8 cellular contexts compared by ENCODE assay signal in genomic region chr16:87316923-87317765, GRCh38. TPM values are rescaled to one million over a fixed set of nuclear protein-coding genes. Genes with fewer than 3 reads are reported as not detected.
A peak's percentile ranks its signal among the peaks of the same experiment; 100 is the strongest.
DNase-seq lines count a peak whose midpoint lies in the region; ATAC-seq lines count a peak whose summit lies in the region.

Gene C16orf95 (minus strand): TSS chr16:87317392. CDS start chr16:87317242, 150 bp downstream.

- in situ Hi-C loops in Caki2 (cut with HindIII; ENCODE audit: low pct_unique_long_range_greater_than_20kb, low sequenced_read_pairs): no loop called here

- POLR2A ChIA-PET in activated CD8-positive, alpha-beta memory T cell treated with anti-CD3 and anti-CD28 coated beads for 36 hours (lab: Charles Lee): interaction anchor here (0.7 to 2.1 kb wide), 2 partner anchors 66 to 315 kb away, joined by 4 to 17 read pairs; partner anchors contain the start of gene FBXO31

- ATAC-seq in GM21360 (IDR thresholded peaks at IDR 0.05; ENCODE audit: unreplicated experiment): peak; percentile 89

- DNase-seq in Caki2 (ENCODE audit: low read depth) (peak; percentile 91), HT-29 (ENCODE audit: low spot score) (peak; percentile 95), NK-92 (lab: John Stamatoyannopoulos, UW; ENCODE audit: unreplicated experiment) (peak; percentile 61), medulla oblongata (ENCODE audit: extremely low spot score) (peak; percentile 97)
- DNase-seq in effector CD8-positive, alpha-beta T cell (lab: John Stamatoyannopoulos, UW): peak; percentile 94
- DNase-seq in stimulated activated CD4-positive, alpha-beta T cell treated with anti-CD3 and anti-CD28 coated beads, TNF-alpha, amount 100 ng/mL, for 48 hours (ENCODE audit: low read depth in 3 of 3): peak; percentile 89 to 95 (median 93)

- CTCF ChIA-PET in activated CD8-positive, alpha-beta memory T cell treated with anti-CD3 and anti-CD28 coated beads for 36 hours (lab: Charles Lee): interaction anchor here (1.4 to 2.0 kb wide), 4 partner anchors 9 to 319 kb away, joined by 3 to 11 read pairs (median 4); partner anchors contain the start of gene FBXO31

RNA-seq across cellular contexts. Expression of gene C16orf95, which starts in this region (rescaled TPM):
- total RNA-seq in Caki2 (2014; rRNA removed; shearing (Covaris generic); ENCODE audit: low replicate concordance): 10.1 and 50.3 TPM in 2 replicates
- 0.55 and 1.7 TPM in 2 replicates for total RNA-seq in HT-29 (2014; rRNA removed; shearing (Covaris generic))
- total RNA-seq in activated CD8-positive, alpha-beta memory T cell treated with anti-CD3 and anti-CD28 coated beads for 36 hours: 10 to 100 TPM; 10.3 to 11.1 TPM

Comparison
In these comparisons a context has a peak if more than half of its experiments do, and no peak if none do; other contexts are left out.
1. Peak in every context shown above with its lines: DNase-seq and ATAC-seq.